In genomic region chr14:65102441-65103149, GRCh38 we compare ENCODE assay signal across 8 cellular contexts. TPM values are rescaled to one million over a fixed set of nuclear protein-coding genes. Genes with fewer than 3 reads are reported as not detected.
DNase-seq lines count a peak whose midpoint lies in the region; ATAC-seq and TF ChIP-seq lines count a peak whose summit lies in the region.

TSS of gene MAX (minus strand) at chr14:65102517. CDS start at chr14:65102339, 178 bp downstream.

- no peaks in the 10 kb centered on the region for H3K9me3 ChIP-seq in PC-9 (ENCODE audit: insufficient read depth, low read depth)
- no peaks in the 10 kb centered on the region for H3K9me3 ChIP-seq in mucosa of rectum (ENCODE audit: control insufficient read depth in 2 of 2, low read length in 2 of 2)

- peaks cover 37% of the 10 kb centered on the region for H3K4me1 Mint-ChIP-seq in activated T-cell treated with anti-CD3 and anti-CD28 coated beads, Interleukin-2, amount 50 U/mL, for 24 hours (ENCODE audit: low read depth)

- peak; percentile 98 for DNase-seq in DMS114 treated with DMSO at 0.1 percent for 48 hours (lab: John Stamatoyannopoulos, UW; ENCODE audit: unreplicated experiment)
- peak; percentile 98 for DNase-seq in Jurkat, Clone E6-1 (ENCODE audit: low read depth, low spot score)
- peak; percentile 96 to 99 for DNase-seq in PC-9
- DNase-seq in activated T-cell treated with anti-CD3 and anti-CD28 coated beads, Interleukin-2, amount 50 U/mL, for 24 hours = peak; percentile 97
- peak; percentile 98 for DNase-seq in erythroblast (lab: John Stamatoyannopoulos, UW)
- peak; percentile 97 for DNase-seq in stimulated activated CD8-positive, alpha-beta memory T cell treated with anti-CD3 and anti-CD28 coated beads, Interleukin-4, amount 100 ng/mL, for 48 hours

- no peak for TF ChIP-seq CTCF in PC-9 (conservative IDR thresholded peaks at IDR 0.05)

- H3K27ac ChIP-seq in PC-9 (peak within 1 kb of the TSS; percentile 46), mucosa of rectum (ENCODE audit: low read depth in 2 of 2, low read length in 2 of 2) (peak within 1 kb of the TSS; percentile 90 to 94)

- intact Hi-C loops in PC-9 (cut with micrococcal nuclease; ENCODE audit: unreplicated experiment) = loop anchor here (2.0 to 5.0 kb wide), 5 partner anchors 60 to 968 kb away; partner anchors contain the start of gene FUT8

- H3K27ac Mint-ChIP-seq in activated T-cell treated with anti-CD3 and anti-CD28 coated beads, Interleukin-2, amount 50 U/mL, for 24 hours = peak within 1 kb of the TSS; percentile 96

- H3K79me2 ChIP-seq in PC-9 (ENCODE audit: low read depth) = peaks cover 30% of the 10 kb centered on the region

- H3F3A ChIP-seq in PC-9 (ENCODE audit: insufficient read depth, low read depth) = peaks cover 5% of the 10 kb centered on the region

- no peaks in the 10 kb centered on the region for H3K9me2 ChIP-seq in PC-9 (ENCODE audit: insufficient read depth)

- POLR2A ChIA-PET in PC-9 (lab: Charles Lee; ENCODE audit: unreplicated experiment) = interaction anchor here (0.6 to 0.9 kb wide), 4 partner anchors 59 to 219 kb away, joined by 3 to 7 read pairs (median 4); no protein-coding TSS in a partner anchor

- peaks cover 38% of the 10 kb centered on the region for H3K36me3 Mint-ChIP-seq in activated T-cell treated with anti-CD3 and anti-CD28 coated beads, Interleukin-2, amount 50 U/mL, for 24 hours (ENCODE audit: low read depth)

- peak within 1 kb of the TSS; percentile 96 for H3K4me2 ChIP-seq in PC-9

- TF ChIP-seq POLR2A in erythroblast (IDR thresholded peaks at IDR 0.05; ENCODE audit: low read length) = peak; percentile 39

- H2AFZ ChIP-seq in PC-9 = peak within 1 kb of the TSS; percentile 96

- peaks cover 14% of the 10 kb centered on the region for H3K4me1 ChIP-seq in PC-9 (replicated peaks; ENCODE audit: insufficient read depth)
- peaks cover 18 to 36% of the 10 kb centered on the region in 2 donors for H3K4me1 ChIP-seq in mucosa of rectum (ENCODE audit: control insufficient read depth in 2 of 2, insufficient read depth in 2 of 2, low read length in 2 of 2)

- H3K4me3 ChIP-seq in Jurkat, Clone E6-1 (ENCODE audit: low read length) = peak within 1 kb of the TSS; percentile 76
- H3K4me3 ChIP-seq in PC-9 = peak within 1 kb of the TSS; percentile 88
- peak within 1 kb of the TSS; percentile 86 to 90 for H3K4me3 ChIP-seq in mucosa of rectum (ENCODE audit: low read length in 2 of 2)

- peak within 1 kb of the TSS; percentile 96 for H3K4me3 Mint-ChIP-seq in activated T-cell treated with anti-CD3 and anti-CD28 coated beads, Interleukin-2, amount 50 U/mL, for 24 hours

- H4K20me1 ChIP-seq in PC-9 (ENCODE audit: insufficient read depth) = peaks cover 12% of the 10 kb centered on the region

- H3K9ac ChIP-seq in mucosa of rectum (ENCODE audit: low read depth in 1 of 2, low read length in 2 of 2) = peak within 1 kb of the TSS; percentile 64 to 93

- no peaks in the 10 kb centered on the region for H3K27me3 Mint-ChIP-seq in activated T-cell treated with anti-CD3 and anti-CD28 coated beads, Interleukin-2, amount 50 U/mL, for 24 hours

- peak; percentile 86 for ATAC-seq in GM21576 (IDR thresholded peaks at IDR 0.05; ENCODE audit: unreplicated experiment)

- CTCF ChIA-PET in PC-9 (lab: Charles Lee) = no interaction called here

- no peaks in the 10 kb centered on the region for H3K9me3 Mint-ChIP-seq in activated T-cell treated with anti-CD3 and anti-CD28 coated beads, Interleukin-2, amount 50 U/mL, for 24 hours

- H3K36me3 ChIP-seq in PC-9 (ENCODE audit: low read depth) = peaks cover 18% of the 10 kb centered on the region; the same call in 1 of the 2 replicates
- H3K36me3 ChIP-seq in mucosa of rectum (ENCODE audit: control insufficient read depth in 2 of 2, insufficient read depth in 2 of 2, low read length in 2 of 2) = no peaks in the 10 kb centered on the region

- no TSS peak for BruUV-seq in PC-9 (replicated peaks; lab: Mats Ljungman, UMichigan)

- H3K27me3 ChIP-seq in PC-9 (ENCODE audit: insufficient read depth, low read depth) = no peaks in the 10 kb centered on the region
- H3K27me3 ChIP-seq in mucosa of rectum (ENCODE audit: control insufficient read depth in 2 of 2, insufficient read depth in 2 of 2, low read length in 2 of 2) = no peaks in the 10 kb centered on the region

RNA-seq across cellular contexts. Expression of gene MAX, which starts in this region (rescaled TPM):
- 70.1 TPM for polyA plus RNA-seq in Jurkat, Clone E6-1 (2012; ENCODE audit: insufficient read depth, insufficient read length)
- 76.1 and 84.1 TPM in 2 replicates for total RNA-seq in PC-9 (2021)

Comparison
In these comparisons a context has a peak if more than half of its experiments do, and no peak if none do; other contexts are left out.
1. Peak in every context shown above with its lines: DNase-seq, ATAC-seq, H3K4me3 ChIP-seq and H3K27ac ChIP-seq.